Comparison of ENCODE assay signal across 16 cellular contexts in the genomic region with DNA sequence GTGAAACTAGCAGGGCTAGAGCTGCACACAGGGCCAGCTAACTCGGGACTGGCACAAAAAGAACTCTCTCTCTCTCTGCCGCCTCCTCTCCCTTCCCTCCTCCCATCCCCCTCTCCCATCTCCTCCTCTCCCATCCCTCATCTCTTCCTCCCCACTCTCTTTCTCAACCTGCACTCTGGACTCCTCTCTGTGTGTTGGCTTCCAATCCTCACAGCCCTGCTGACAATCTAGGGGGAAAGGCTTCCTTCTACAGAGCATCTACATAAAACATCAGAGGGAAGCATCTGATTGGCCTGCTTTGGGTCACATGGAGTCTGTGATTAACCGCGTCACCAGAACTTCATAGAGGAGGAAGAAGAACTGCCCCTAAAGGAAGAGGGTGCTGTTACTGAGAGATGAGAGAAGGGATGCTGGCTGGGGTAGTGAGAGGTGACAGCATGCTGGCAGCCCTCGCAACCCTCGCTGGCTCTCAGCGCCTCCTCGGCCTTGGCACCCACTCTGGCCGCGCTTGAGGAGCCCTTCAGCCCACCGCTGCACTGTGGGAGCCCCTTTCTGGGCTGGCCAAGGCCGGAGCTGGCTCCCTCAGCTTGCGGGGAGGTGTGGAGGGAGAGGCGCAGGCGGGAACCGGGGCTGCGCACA.
"Had no signal": no experiment of that assay in that cellular context is flagged by ENCODE, and none has a peak within 500 bp of the region (broad histone marks: within the 10 kb centered on the region; RNA-seq: fewer than 3 reads in every experiment).

No MANE protein-coding gene starts in this region.

- DNase-seq: activated CD4-positive, alpha-beta T cell treated with anti-CD3 and anti-CD28 coated beads, Interleukin-2, amount 50 U/mL, for 1 hour; activated CD8-positive, alpha-beta memory T cell treated with anti-CD3 and anti-CD28 coated beads for 24 hours; activated gamma-delta T cell treated with Interleukin-2 at 50 U/mL for 16 hours; central memory CD4-positive, alpha-beta T cell; colonic mucosa; hippocampal formation; left ventricle myocardium inferior; stimulated activated CD4-positive, alpha-beta T cell treated with anti-CD3 and anti-CD28 coated beads, Interleukin-1b, Interleukin-23, amount 100 ng/mL, for 48 hours; thyroid gland had no signal

- H3K36me3 Mint-ChIP-seq: activated naive CD8-positive, alpha-beta T cell; brain had no signal

- H3K4me3 Mint-ChIP-seq: activated naive CD8-positive, alpha-beta T cell; nephron; stimulated activated effector memory CD8-positive, alpha-beta T cell treated with anti-CD3 and anti-CD28 coated beads, Interleukin-12 subunit alpha, Interleukin-12 subunit beta, amount 100 ng/mL, for 72 hours had no signal

- H3K27me3 ChIP-seq: colonic mucosa, thyroid gland had no signal

- H3K9me3 Mint-ChIP-seq: nephron; stimulated activated effector memory CD8-positive, alpha-beta T cell treated with anti-CD3 and anti-CD28 coated beads, Interleukin-12 subunit alpha, Interleukin-12 subunit beta, amount 100 ng/mL, for 72 hours had no signal

- H3K36me3 ChIP-seq: colonic mucosa, left ventricle myocardium inferior, thyroid gland had no signal

- H3K27ac ChIP-seq: colonic mucosa, left ventricle myocardium inferior, thyroid gland had no signal

- ATAC-seq: activated CD4-positive, CD25-positive, alpha-beta regulatory T cell treated with anti-CD3 and anti-CD28 coated beads, Interleukin-2, amount 50 U/mL, for 24 hours; esophagus mucosa; sciatic nerve; stimulated activated effector memory CD8-positive, alpha-beta T cell treated with anti-CD3 and anti-CD28 coated beads, Interleukin-12 subunit alpha, Interleukin-12 subunit beta, amount 100 ng/mL, for 72 hours had no signal

- H3K27me3 Mint-ChIP-seq: activated naive CD8-positive, alpha-beta T cell had no signal

- H3K27ac Mint-ChIP-seq: activated naive CD8-positive, alpha-beta T cell; brain; nephron; stimulated activated effector memory CD8-positive, alpha-beta T cell treated with anti-CD3 and anti-CD28 coated beads, Interleukin-12 subunit alpha, Interleukin-12 subunit beta, amount 100 ng/mL, for 72 hours had no signal

- H3K4me3 ChIP-seq: colonic mucosa, left ventricle myocardium inferior, thyroid gland had no signal

- H3K9me3 ChIP-seq: colonic mucosa, left ventricle myocardium inferior, thyroid gland had no signal
